Comparison of ENCODE assay signal across 17 cellular contexts in genomic region chr11:65185869-65186341, GRCh38. TPM values are rescaled to one million over a fixed set of nuclear protein-coding genes. Genes with fewer than 3 reads are reported as not detected.
DNase-seq lines count a peak whose midpoint lies in the region; ATAC-seq and TF ChIP-seq lines count a peak whose summit lies in the region.
"Had no signal": no experiment of that assay in that cellular context is flagged by ENCODE, and none has a peak within 500 bp of the region (broad histone marks: within the 10 kb centered on the region; RNA-seq: fewer than 3 reads in every experiment).

No MANE protein-coding gene starts in this region.

- 92 to 98% methylated on average over 13 to 18 of the region's 18 CpGs for WGBS in endodermal cell (ENCODE audit: insufficient coverage in 1 of 2, insufficient read length in 1 of 2), 2 experiments

- H2AFZ ChIP-seq in OCI-LY1 (ENCODE audit: low read length): no peak overlapping the region

- no peaks in the 10 kb centered on the region for H4K20me1 ChIP-seq in OCI-LY1 (ENCODE audit: insufficient read depth, low read length)

- H3F3A ChIP-seq in OCI-LY1 (ENCODE audit: insufficient read depth, low read length): no peaks in the 10 kb centered on the region

- CTCF ChIA-PET in activated CD8-positive, alpha-beta memory T cell treated with anti-CD3 and anti-CD28 coated beads, Interleukin-2, amount 10 ng/mL, durations not matched to agents 7 days and 5 days (lab: Charles Lee): interaction anchor here (0.6 kb wide), 1 partner anchor 19 kb away, joined by 3 read pairs; no protein-coding TSS in a partner anchor

- H3K27me3 ChIP-seq in OCI-LY1 (ENCODE audit: insufficient read depth, low read length) (no peaks in the 10 kb centered on the region), endodermal cell (ENCODE audit: control insufficient read depth, insufficient read depth, low read length, poor library complexity, severe bottlenecking) (no peaks in the 10 kb centered on the region), gastrocnemius medialis (no peaks in the 10 kb centered on the region)
- H3K27me3 ChIP-seq: ovary had no signal

- no peak overlapping the region for H3K4me3 Mint-ChIP-seq in activated CD8-positive, alpha-beta memory T cell treated with anti-CD3 and anti-CD28 coated beads, Interleukin-2, amount 10 ng/mL, durations not matched to agents 7 days and 5 days
- no peak overlapping the region for H3K4me3 Mint-ChIP-seq in endodermal cell
- H3K4me3 Mint-ChIP-seq: activated T-helper 17 cell treated with anti-CD3 and anti-CD28 coated beads, Interleukin-2, amount 50 U/mL, for 72 hours; T-helper 2 cell treated with Interferon-gamma antibody and Interleukin-4, amounts not matched to agents 5 μg/mL and 100 μg/mL, for 36 hours had no signal

- no peak overlapping the region for H3K27ac ChIP-seq in OCI-LY1 (ENCODE audit: low read depth, low read length, poor library complexity, severe bottlenecking)
- H3K27ac ChIP-seq in endodermal cell (ENCODE audit: low read depth, low read length): no peak overlapping the region
- peak overlapping the region in 1 of 4 donors; percentile 31 for H3K27ac ChIP-seq in gastrocnemius medialis
- H3K27ac ChIP-seq: ovary had no signal

- H3K79me2 ChIP-seq in OCI-LY1 (ENCODE audit: insufficient read depth, low read length): no peaks in the 10 kb centered on the region

- peak; percentile 52 for DNase-seq in activated CD8-positive, alpha-beta memory T cell treated with anti-CD3 and anti-CD28 coated beads, Interleukin-2, amount 50 U/mL, for 48 hours
- no peak for DNase-seq in activated CD8-positive, alpha-beta memory T cell treated with anti-CD3 and anti-CD28 coated beads, Interleukin-2, amount 10 ng/mL, durations not matched to agents 7 days and 5 days
- DNase-seq in endodermal cell (peak; percentile 61), sciatic nerve (ENCODE audit: low spot score) (peak; percentile 58), gastrocnemius medialis (no peak), NCI-H524 (lab: John Stamatoyannopoulos, UW) (no peak), DMS79 (lab: John Stamatoyannopoulos, UW) (no peak)
- DNase-seq: KG1, midbrain, NCI-H1694 treated with DMSO at 0.1 percent for 48 hours, NCI-H510A treated with DMSO at 0.1 percent for 48 hours had no signal

- no peaks in the 10 kb centered on the region for H3K9me3 Mint-ChIP-seq in activated CD8-positive, alpha-beta memory T cell treated with anti-CD3 and anti-CD28 coated beads, Interleukin-2, amount 10 ng/mL, durations not matched to agents 7 days and 5 days (ENCODE audit: low read depth)
- no peaks in the 10 kb centered on the region for H3K9me3 Mint-ChIP-seq in endodermal cell
- H3K9me3 Mint-ChIP-seq: activated T-helper 17 cell treated with anti-CD3 and anti-CD28 coated beads, Interleukin-2, amount 50 U/mL, for 72 hours; T-helper 2 cell treated with Interferon-gamma antibody and Interleukin-4, amounts not matched to agents 5 μg/mL and 100 μg/mL, for 36 hours had no signal

- no peaks in the 10 kb centered on the region for H3K9me2 ChIP-seq in OCI-LY1 (ENCODE audit: low read depth, low read length)

- H3K27me3 Mint-ChIP-seq in activated CD8-positive, alpha-beta memory T cell treated with anti-CD3 and anti-CD28 coated beads, Interleukin-2, amount 10 ng/mL, durations not matched to agents 7 days and 5 days: no peaks in the 10 kb centered on the region
- H3K27me3 Mint-ChIP-seq in endodermal cell (ENCODE audit: insufficient read depth): no peaks in the 10 kb centered on the region
- H3K27me3 Mint-ChIP-seq: activated T-helper 17 cell treated with anti-CD3 and anti-CD28 coated beads, Interleukin-2, amount 50 U/mL, for 72 hours had no signal

- no peaks in the 10 kb centered on the region for H3K9me3 ChIP-seq in OCI-LY1 (ENCODE audit: low read length)
- no peaks in the 10 kb centered on the region for H3K9me3 ChIP-seq in endodermal cell (ENCODE audit: control insufficient read depth, low read length)
- no peaks in the 10 kb centered on the region for H3K9me3 ChIP-seq in gastrocnemius medialis
- H3K9me3 ChIP-seq: ovary had no signal

- H3K36me3 Mint-ChIP-seq in activated CD8-positive, alpha-beta memory T cell treated with anti-CD3 and anti-CD28 coated beads, Interleukin-2, amount 10 ng/mL, durations not matched to agents 7 days and 5 days: peaks cover 21% of the 10 kb centered on the region
- peaks cover 57% of the 10 kb centered on the region for H3K36me3 Mint-ChIP-seq in endodermal cell (ENCODE audit: low read depth)

- TF ChIP-seq CTCF in OCI-LY1 (IDR thresholded peaks at IDR 0.05; ENCODE audit: low read length) (peak; percentile 41), endodermal cell (conservative IDR thresholded peaks at IDR 0.05) (peak; percentile 60), gastrocnemius medialis (IDR thresholded peaks at IDR 0.05 in 4 of 5, conservative IDR thresholded peaks at IDR 0.05 in 1 of 5) (no peak)

- H3K4me1 ChIP-seq in OCI-LY1 (ENCODE audit: insufficient read depth, low read length, severe bottlenecking) (peaks cover 20% of the 10 kb centered on the region), endodermal cell (ENCODE audit: control insufficient read depth, insufficient read depth, low read length) (peaks cover 9% of the 10 kb centered on the region), gastrocnemius medialis (peaks cover 11 to 19% of the 10 kb centered on the region in 2 donors)

- no peak for ATAC-seq in activated CD8-positive, alpha-beta memory T cell treated with anti-CD3 and anti-CD28 coated beads, Interleukin-2, amount 10 ng/mL, durations not matched to agents 7 days and 5 days
- ATAC-seq in sciatic nerve: no peak
- no peak for ATAC-seq in gastrocnemius medialis
- ATAC-seq: activated T-helper 17 cell treated with anti-CD3 and anti-CD28 coated beads, Interleukin-2, amount 50 U/mL, for 72 hours had no signal

- peaks cover 17% of the 10 kb centered on the region for H3K4me1 Mint-ChIP-seq in activated CD8-positive, alpha-beta memory T cell treated with anti-CD3 and anti-CD28 coated beads, Interleukin-2, amount 10 ng/mL, durations not matched to agents 7 days and 5 days
- peaks cover 31% of the 10 kb centered on the region for H3K4me1 Mint-ChIP-seq in endodermal cell

- H3K27ac Mint-ChIP-seq in activated CD8-positive, alpha-beta memory T cell treated with anti-CD3 and anti-CD28 coated beads, Interleukin-2, amount 10 ng/mL, durations not matched to agents 7 days and 5 days: no peak overlapping the region
- H3K27ac Mint-ChIP-seq in endodermal cell: no peak overlapping the region
- H3K27ac Mint-ChIP-seq: activated T-helper 17 cell treated with anti-CD3 and anti-CD28 coated beads, Interleukin-2, amount 50 U/mL, for 72 hours; T-helper 2 cell treated with Interferon-gamma antibody and Interleukin-4, amounts not matched to agents 5 μg/mL and 100 μg/mL, for 36 hours had no signal

- H3K9ac ChIP-seq in OCI-LY1 (ENCODE audit: low read length): no peak overlapping the region
- no peak overlapping the region for H3K9ac ChIP-seq in endodermal cell (ENCODE audit: extremely low read depth, low read length, poor library complexity, severe bottlenecking)

- in situ Hi-C loops in gastrocnemius medialis (cut with MboI; ENCODE audit: low sequenced_read_pairs in 4 of 4): no loop called here

- no peak overlapping the region for H3K4me2 ChIP-seq in OCI-LY1 (ENCODE audit: low read length)

- intact Hi-C loops in sciatic nerve (cut with DNase I): no loop called here
- intact Hi-C loops in gastrocnemius medialis (cut with DNase I; ENCODE audit: low total_unique reads): loop anchor here (5.0 kb wide), 1 partner anchor 189 kb away; the partner anchor contains the start of gene BATF2

- TF ChIP-seq POLR2A in gastrocnemius medialis (IDR thresholded peaks at IDR 0.05): no peak

- H3K4me3 ChIP-seq in OCI-LY1 (ENCODE audit: low read depth, low read length, poor library complexity, severe bottlenecking): no peak overlapping the region
- H3K4me3 ChIP-seq in endodermal cell (ENCODE audit: low read length): no peak overlapping the region
- H3K4me3 ChIP-seq in gastrocnemius medialis: no peak overlapping the region
- H3K4me3 ChIP-seq: ovary had no signal

- H3K36me3 ChIP-seq in OCI-LY1 (ENCODE audit: insufficient read depth, low read length) (peaks cover 43% of the 10 kb centered on the region), endodermal cell (ENCODE audit: control insufficient read depth, insufficient read depth, low read length) (peaks cover 66% of the 10 kb centered on the region), gastrocnemius medialis (peaks cover 0 to 46% of the 10 kb centered on the region in 2 donors)
- H3K36me3 ChIP-seq: ovary had no signal

RNA-seq across cellular contexts. Expression of gene CAPN1, which starts 4.2 kb away (rescaled TPM):
- total RNA-seq in activated CD8-positive, alpha-beta memory T cell treated with anti-CD3 and anti-CD28 coated beads, Interleukin-2, amount 10 ng/mL, durations not matched to agents 7 days and 5 days: 100 to 1,000 TPM; 137 to 174 TPM
- total RNA-seq in endodermal cell (100 to 1,000 TPM; 183 to 223 TPM), sciatic nerve (125 TPM), gastrocnemius medialis (100 to 1,000 TPM in 2 of 4 donors, 10 to 100 TPM in 2; 52.7 to 153 (median 106) TPM)
- polyA plus RNA-seq in endodermal cell (2013, experiment 1 of 2): 76.6 TPM
- 72.5 TPM for polyA plus RNA-seq in endodermal cell (2013, experiment 2 of 2)

RNA-seq across cellular contexts. Expression of gene SPDYC, which starts 15.9 kb away (rescaled TPM):
- not detected for total RNA-seq in activated CD8-positive, alpha-beta memory T cell treated with anti-CD3 and anti-CD28 coated beads, Interleukin-2, amount 10 ng/mL, durations not matched to agents 7 days and 5 days
- total RNA-seq in endodermal cell (under 1 TPM in 1 of 2 donors, not detected in 1; 0.46 TPM), sciatic nerve (not detected), gastrocnemius medialis (not detected)
- polyA plus RNA-seq in endodermal cell (2013, experiment 1 of 2): not detected
- not detected for polyA plus RNA-seq in endodermal cell (2013, experiment 2 of 2)
- total RNA-seq: activated T-helper 17 cell treated with anti-CD3 and anti-CD28 coated beads, Interleukin-2, amount 50 U/mL, for 72 hours; aorta; ovary; temporal lobe had no signal
- polyA plus RNA-seq: aorta had no signal

RNA-seq across cellular contexts. Expression of gene SYVN1, which starts 51.6 kb away (rescaled TPM):
- total RNA-seq in activated CD8-positive, alpha-beta memory T cell treated with anti-CD3 and anti-CD28 coated beads, Interleukin-2, amount 10 ng/mL, durations not matched to agents 7 days and 5 days: 10 to 100 TPM; 34.4 to 35.1 TPM
- total RNA-seq in endodermal cell: 10 to 100 TPM; 30.4 to 39.5 TPM
- 32.8 TPM for polyA plus RNA-seq in endodermal cell (2013, experiment 1 of 2)
- polyA plus RNA-seq in endodermal cell (2013, experiment 2 of 2): 25.3 TPM
- total RNA-seq in sciatic nerve: 75.9 TPM
- 10 to 100 TPM; 24.6 to 77.5 (median 37.3) TPM for total RNA-seq in gastrocnemius medialis

Comparison
In these comparisons a context has a peak if more than half of its experiments do, and no peak if none do; other contexts are left out.
1. DNase-seq: peak in activated CD8-positive, alpha-beta memory T cell treated with anti-CD3 and anti-CD28 coated beads, Interleukin-2, amount 50 U/mL, for 48 hours (single experiment), endodermal cell (single experiment) and sciatic nerve (single experiment); none in activated CD8-positive, alpha-beta memory T cell treated with anti-CD3 and anti-CD28 coated beads, Interleukin-2, amount 10 ng/mL, durations not matched to agents 7 days and 5 days (single experiment), gastrocnemius medialis (0 of 2), NCI-H524 (0 of 2) and DMS79 (single experiment).
2. CTCF ChIP-seq: peak in OCI-LY1 (single experiment) and endodermal cell (single experiment); none in gastrocnemius medialis (0 of 5).